ENCODE assay signal across 1 cellular context in genomic region chr17:45135192-45135977, GRCh38.
TF ChIP-seq lines count a peak whose summit lies in the region.

Gene ACBD4 (plus strand): TSS chr17:45135687. CDS start chr17:45136145, 458 bp downstream.

TF ChIP-seq in HepG2, 621 proteins besides CTCF, POLR2A, EP300 and RAD21 (continued from another document and continues in another):
- TF ChIP-seq, protein P1, sequence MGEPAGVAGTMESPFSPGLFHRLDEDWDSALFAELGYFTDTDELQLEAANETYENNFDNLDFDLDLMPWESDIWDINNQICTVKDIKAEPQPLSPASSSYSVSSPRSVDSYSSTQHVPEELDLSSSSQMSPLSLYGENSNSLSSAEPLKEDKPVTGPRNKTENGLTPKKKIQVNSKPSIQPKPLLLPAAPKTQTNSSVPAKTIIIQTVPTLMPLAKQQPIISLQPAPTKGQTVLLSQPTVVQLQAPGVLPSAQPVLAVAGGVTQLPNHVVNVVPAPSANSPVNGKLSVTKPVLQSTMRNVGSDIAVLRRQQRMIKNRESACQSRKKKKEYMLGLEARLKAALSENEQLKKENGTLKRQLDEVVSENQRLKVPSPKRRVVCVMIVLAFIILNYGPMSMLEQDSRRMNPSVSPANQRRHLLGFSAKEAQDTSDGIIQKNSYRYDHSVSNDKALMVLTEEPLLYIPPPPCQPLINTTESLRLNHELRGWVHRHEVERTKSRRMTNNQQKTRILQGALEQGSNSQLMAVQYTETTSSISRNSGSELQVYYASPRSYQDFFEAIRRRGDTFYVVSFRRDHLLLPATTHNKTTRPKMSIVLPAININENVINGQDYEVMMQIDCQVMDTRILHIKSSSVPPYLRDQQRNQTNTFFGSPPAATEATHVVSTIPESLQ (CRISPR knock-in tag; conservative IDR thresholded peaks at IDR 0.05), result peak; percentile 52; the same call in 1 of the 2 replicates
- TF ChIP-seq ZNF276 (CRISPR knock-in tag; IDR thresholded peaks at IDR 0.05; ENCODE audit: low read depth) (peak; percentile 67; the same call in 1 of the 2 replicates), MBNL3 (CRISPR knock-in tag; conservative IDR thresholded peaks at IDR 0.05) (no peak), REPIN1 (CRISPR knock-in tag; IDR thresholded peaks at IDR 0.05; ENCODE audit: borderline replicate concordance, low read depth) (peak; percentile 96), ZNF782 (CRISPR knock-in tag; IDR thresholded peaks at IDR 0.05; ENCODE audit: borderline replicate concordance) (no peak), ZNF644 (CRISPR knock-in tag; IDR thresholded peaks at IDR 0.05; ENCODE audit: low read depth) (no peak), GATAD2A (CRISPR knock-in tag; IDR thresholded peaks at IDR 0.05) (peak; percentile 89), FOXK1 (CRISPR knock-in tag; IDR thresholded peaks at IDR 0.05; ENCODE audit: borderline replicate concordance, low read depth) (peak; percentile 73), ZNF20 (CRISPR knock-in tag; IDR thresholded peaks at IDR 0.05) (no peak), ZNF33A (CRISPR knock-in tag; IDR thresholded peaks at IDR 0.05; ENCODE audit: borderline replicate concordance) (peak; percentile 85; the same call in 1 of the 2 replicates), SKIL (CRISPR knock-in tag; IDR thresholded peaks at IDR 0.05; ENCODE audit: borderline replicate concordance) (no peak), E2F2 (CRISPR knock-in tag; IDR thresholded peaks at IDR 0.05; ENCODE audit: borderline replicate concordance) (no peak), SIN3B (IDR thresholded peaks at IDR 0.05; ENCODE audit: low read length) (peak; percentile 49; the same call in 1 of the 2 replicates), ZNF333 (CRISPR knock-in tag; IDR thresholded peaks at IDR 0.05; ENCODE audit: borderline replicate concordance) (no peak), XBP1 (CRISPR knock-in tag; IDR thresholded peaks at IDR 0.05) (no peak), TGIF2 (CRISPR knock-in tag; IDR thresholded peaks at IDR 0.05) (peak; percentile 81), PLRG1 (conservative IDR thresholded peaks at IDR 0.05) (no peak), ZNF354B (CRISPR knock-in tag; IDR thresholded peaks at IDR 0.05) (no peak), ZNF772 (CRISPR knock-in tag; IDR thresholded peaks at IDR 0.05) (peak; percentile 96), SALL1 (CRISPR knock-in tag; IDR thresholded peaks at IDR 0.05) (peak; percentile 93), ZNF10 (CRISPR knock-in tag; IDR thresholded peaks at IDR 0.05; ENCODE audit: borderline replicate concordance, low read depth) (no peak), ZNF850 (CRISPR knock-in tag; conservative IDR thresholded peaks at IDR 0.05) (0 out of 2 replicates have a peak, but pooled peaks have one; percentile 82), NFAT5 (CRISPR knock-in tag; IDR thresholded peaks at IDR 0.05) (peak; percentile 76; the same call in 1 of the 2 replicates), NAIF1 (CRISPR knock-in tag; IDR thresholded peaks at IDR 0.05; ENCODE audit: borderline replicate concordance) (0 out of 2 replicates have a peak, but pooled peaks have one; percentile 63), YY1 (IDR thresholded peaks at IDR 0.05; ENCODE audit: insufficient read depth, insufficient replicate concordance, low read depth, low read length) (peak; percentile 85), TP53 (CRISPR knock-in tag; conservative IDR thresholded peaks at IDR 0.05) (peak; percentile 62; the same call in 1 of the 2 replicates), JUND (CRISPR knock-in tag; IDR thresholded peaks at IDR 0.05) (peak; percentile 55)
- TF ChIP-seq, protein P2, sequence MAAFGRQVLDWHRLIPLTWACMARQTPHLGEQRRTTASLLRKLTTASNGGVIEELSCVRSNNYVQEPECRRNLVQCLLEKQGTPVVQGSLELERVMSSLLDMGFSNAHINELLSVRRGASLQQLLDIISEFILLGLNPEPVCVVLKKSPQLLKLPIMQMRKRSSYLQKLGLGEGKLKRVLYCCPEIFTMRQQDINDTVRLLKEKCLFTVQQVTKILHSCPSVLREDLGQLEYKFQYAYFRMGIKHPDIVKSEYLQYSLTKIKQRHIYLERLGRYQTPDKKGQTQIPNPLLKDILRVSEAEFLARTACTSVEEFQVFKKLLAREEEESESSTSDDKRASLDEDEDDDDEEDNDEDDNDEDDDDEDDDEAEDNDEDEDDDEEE (CRISPR knock-in tag; IDR thresholded peaks at IDR 0.05), result peak; percentile 100
- TF ChIP-seq, protein P3, sequence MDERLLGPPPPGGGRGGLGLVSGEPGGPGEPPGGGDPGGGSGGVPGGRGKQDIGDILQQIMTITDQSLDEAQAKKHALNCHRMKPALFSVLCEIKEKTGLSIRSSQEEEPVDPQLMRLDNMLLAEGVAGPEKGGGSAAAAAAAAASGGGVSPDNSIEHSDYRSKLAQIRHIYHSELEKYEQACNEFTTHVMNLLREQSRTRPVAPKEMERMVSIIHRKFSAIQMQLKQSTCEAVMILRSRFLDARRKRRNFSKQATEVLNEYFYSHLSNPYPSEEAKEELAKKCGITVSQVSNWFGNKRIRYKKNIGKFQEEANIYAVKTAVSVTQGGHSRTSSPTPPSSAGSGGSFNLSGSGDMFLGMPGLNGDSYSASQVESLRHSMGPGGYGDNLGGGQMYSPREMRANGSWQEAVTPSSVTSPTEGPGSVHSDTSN (CRISPR knock-in tag; IDR thresholded peaks at IDR 0.05), result no peak
- TF ChIP-seq, protein P4, sequence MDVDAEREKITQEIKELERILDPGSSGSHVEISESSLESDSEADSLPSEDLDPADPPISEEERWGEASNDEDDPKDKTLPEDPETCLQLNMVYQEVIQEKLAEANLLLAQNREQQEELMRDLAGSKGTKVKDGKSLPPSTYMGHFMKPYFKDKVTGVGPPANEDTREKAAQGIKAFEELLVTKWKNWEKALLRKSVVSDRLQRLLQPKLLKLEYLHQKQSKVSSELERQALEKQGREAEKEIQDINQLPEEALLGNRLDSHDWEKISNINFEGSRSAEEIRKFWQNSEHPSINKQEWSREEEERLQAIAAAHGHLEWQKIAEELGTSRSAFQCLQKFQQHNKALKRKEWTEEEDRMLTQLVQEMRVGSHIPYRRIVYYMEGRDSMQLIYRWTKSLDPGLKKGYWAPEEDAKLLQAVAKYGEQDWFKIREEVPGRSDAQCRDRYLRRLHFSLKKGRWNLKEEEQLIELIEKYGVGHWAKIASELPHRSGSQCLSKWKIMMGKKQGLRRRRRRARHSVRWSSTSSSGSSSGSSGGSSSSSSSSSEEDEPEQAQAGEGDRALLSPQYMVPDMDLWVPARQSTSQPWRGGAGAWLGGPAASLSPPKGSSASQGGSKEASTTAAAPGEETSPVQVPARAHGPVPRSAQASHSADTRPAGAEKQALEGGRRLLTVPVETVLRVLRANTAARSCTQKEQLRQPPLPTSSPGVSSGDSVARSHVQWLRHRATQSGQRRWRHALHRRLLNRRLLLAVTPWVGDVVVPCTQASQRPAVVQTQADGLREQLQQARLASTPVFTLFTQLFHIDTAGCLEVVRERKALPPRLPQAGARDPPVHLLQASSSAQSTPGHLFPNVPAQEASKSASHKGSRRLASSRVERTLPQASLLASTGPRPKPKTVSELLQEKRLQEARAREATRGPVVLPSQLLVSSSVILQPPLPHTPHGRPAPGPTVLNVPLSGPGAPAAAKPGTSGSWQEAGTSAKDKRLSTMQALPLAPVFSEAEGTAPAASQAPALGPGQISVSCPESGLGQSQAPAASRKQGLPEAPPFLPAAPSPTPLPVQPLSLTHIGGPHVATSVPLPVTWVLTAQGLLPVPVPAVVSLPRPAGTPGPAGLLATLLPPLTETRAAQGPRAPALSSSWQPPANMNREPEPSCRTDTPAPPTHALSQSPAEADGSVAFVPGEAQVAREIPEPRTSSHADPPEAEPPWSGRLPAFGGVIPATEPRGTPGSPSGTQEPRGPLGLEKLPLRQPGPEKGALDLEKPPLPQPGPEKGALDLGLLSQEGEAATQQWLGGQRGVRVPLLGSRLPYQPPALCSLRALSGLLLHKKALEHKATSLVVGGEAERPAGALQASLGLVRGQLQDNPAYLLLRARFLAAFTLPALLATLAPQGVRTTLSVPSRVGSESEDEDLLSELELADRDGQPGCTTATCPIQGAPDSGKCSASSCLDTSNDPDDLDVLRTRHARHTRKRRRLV (CRISPR knock-in tag; IDR thresholded peaks at IDR 0.05), result peak; percentile 98
- TF ChIP-seq, protein P5, sequence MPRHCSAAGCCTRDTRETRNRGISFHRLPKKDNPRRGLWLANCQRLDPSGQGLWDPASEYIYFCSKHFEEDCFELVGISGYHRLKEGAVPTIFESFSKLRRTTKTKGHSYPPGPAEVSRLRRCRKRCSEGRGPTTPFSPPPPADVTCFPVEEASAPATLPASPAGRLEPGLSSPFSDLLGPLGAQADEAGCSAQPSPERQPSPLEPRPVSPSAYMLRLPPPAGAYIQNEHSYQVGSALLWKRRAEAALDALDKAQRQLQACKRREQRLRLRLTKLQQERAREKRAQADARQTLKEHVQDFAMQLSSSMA (CRISPR knock-in tag; IDR thresholded peaks at IDR 0.05), result peak; percentile 95
- TF ChIP-seq, protein P6, sequence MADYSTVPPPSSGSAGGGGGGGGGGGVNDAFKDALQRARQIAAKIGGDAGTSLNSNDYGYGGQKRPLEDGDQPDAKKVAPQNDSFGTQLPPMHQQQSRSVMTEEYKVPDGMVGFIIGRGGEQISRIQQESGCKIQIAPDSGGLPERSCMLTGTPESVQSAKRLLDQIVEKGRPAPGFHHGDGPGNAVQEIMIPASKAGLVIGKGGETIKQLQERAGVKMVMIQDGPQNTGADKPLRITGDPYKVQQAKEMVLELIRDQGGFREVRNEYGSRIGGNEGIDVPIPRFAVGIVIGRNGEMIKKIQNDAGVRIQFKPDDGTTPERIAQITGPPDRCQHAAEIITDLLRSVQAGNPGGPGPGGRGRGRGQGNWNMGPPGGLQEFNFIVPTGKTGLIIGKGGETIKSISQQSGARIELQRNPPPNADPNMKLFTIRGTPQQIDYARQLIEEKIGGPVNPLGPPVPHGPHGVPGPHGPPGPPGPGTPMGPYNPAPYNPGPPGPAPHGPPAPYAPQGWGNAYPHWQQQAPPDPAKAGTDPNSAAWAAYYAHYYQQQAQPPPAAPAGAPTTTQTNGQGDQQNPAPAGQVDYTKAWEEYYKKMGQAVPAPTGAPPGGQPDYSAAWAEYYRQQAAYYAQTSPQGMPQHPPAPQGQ (CRISPR knock-in tag; IDR thresholded peaks at IDR 0.05; ENCODE audit: borderline replicate concordance), result 0 out of 2 replicates have a peak, but pooled peaks have one; percentile 82
